Comparison of ENCODE assay signal across 11 cellular contexts in genomic region chr17:75326587-75326955, GRCh38. TPM values are rescaled to one million over a fixed set of nuclear protein-coding genes. Genes with fewer than 3 reads are reported as not detected.
DNase-seq lines count a peak whose midpoint lies in the region; ATAC-seq and TF ChIP-seq lines count a peak whose summit lies in the region.
"Had no signal": no experiment of that assay in that cellular context is flagged by ENCODE, and none has a peak within 500 bp of the region (broad histone marks: within the 10 kb centered on the region; RNA-seq: fewer than 3 reads in every experiment).

No MANE protein-coding gene starts in this region.

- H3K27me3 ChIP-seq in heart right ventricle = no peaks in the 10 kb centered on the region
- no peaks in the 10 kb centered on the region for H3K27me3 ChIP-seq in esophagus squamous epithelium
- H3K27me3 ChIP-seq in upper lobe of left lung = no peaks in the 10 kb centered on the region
- H3K27me3 ChIP-seq: adrenal gland had no signal

- TF ChIP-seq EP300 in upper lobe of left lung (IDR thresholded peaks at IDR 0.05) = no peak

- H3K27ac ChIP-seq in heart right ventricle (peak overlapping the region in 8 of 10 donors; percentile 38 to 83 (median 62)), esophagus squamous epithelium (peak overlapping the region in 3 of 4 donors; percentile 45 to 61 (median 47)), upper lobe of left lung (peak overlapping the region; percentile 54 to 78 (median 68))
- H3K27ac ChIP-seq: VCaP had no signal

- H3K4me3 ChIP-seq in heart right ventricle = no peak overlapping the region
- no peak overlapping the region for H3K4me3 ChIP-seq in esophagus squamous epithelium
- H3K4me3 ChIP-seq in upper lobe of left lung = no peak overlapping the region
- H3K4me3 ChIP-seq: adrenal gland had no signal

- H3K4me1 ChIP-seq in heart right ventricle = peaks cover 9 to 64% (median 32%) of the 10 kb centered on the region in 9 donors
- peaks cover 3 to 39% (median 5%) of the 10 kb centered on the region in 3 donors for H3K4me1 ChIP-seq in esophagus squamous epithelium
- H3K4me1 ChIP-seq in upper lobe of left lung = peaks cover 21 to 32% (median 27%) of the 10 kb centered on the region in 4 donors

- intact Hi-C loops in heart right ventricle (cut with DNase I) (loop anchor here in 1 of 10 donors (5.0 kb wide), 1 partner anchor 66 kb away; no protein-coding TSS in a partner anchor), left ventricle myocardium superior (cut with micrococcal nuclease) (loop anchor here (5.0 kb wide), 1 partner anchor 66 kb away; no protein-coding TSS in a partner anchor), esophagus squamous epithelium (cut with DNase I) (loop anchor here (10.0 kb wide), 1 partner anchor 178 kb away; no protein-coding TSS in a partner anchor), sciatic nerve (cut with DNase I) (no loop called here)

- ATAC-seq in heart right ventricle (peak in 1 of 8 donors; percentile 24), left ventricle myocardium superior (no peak), upper lobe of left lung (ENCODE audit: low FRiP score in 2 of 2) (no peak), sciatic nerve (no peak)

- DNase-seq in heart right ventricle (no peak), left ventricle myocardium superior (no peak), SIG-M5 treated with dmso at 0.1 percent for 504 hours (lab: John Stamatoyannopoulos, UW; ENCODE audit: unreplicated experiment) (peak; percentile 88), esophagus squamous epithelium (lab: John Stamatoyannopoulos, UW) (no peak), upper lobe of left lung (no peak), NCI-H526 (lab: John Stamatoyannopoulos, UW) (no peak), sciatic nerve (ENCODE audit: low spot score) (no peak), dermis blood vessel endothelial cell (no peak)
- DNase-seq: adrenal gland, NCI-H82 had no signal

- H3K36me3 ChIP-seq in heart right ventricle (peaks cover 0 to 74% (median 2%) of the 10 kb centered on the region in 9 donors), esophagus squamous epithelium (peaks cover 2 to 69% (median 3%) of the 10 kb centered on the region in 3 donors), upper lobe of left lung (peaks cover 3 to 34% (median 10%) of the 10 kb centered on the region in 4 donors)

- H3K9me3 ChIP-seq in heart right ventricle (no peaks in the 10 kb centered on the region), esophagus squamous epithelium (no peaks in the 10 kb centered on the region), upper lobe of left lung (no peaks in the 10 kb centered on the region)
- H3K9me3 ChIP-seq: adrenal gland had no signal

- no peak for TF ChIP-seq POLR2A in esophagus squamous epithelium (IDR thresholded peaks at IDR 0.05)
- no peak for TF ChIP-seq POLR2A in upper lobe of left lung (IDR thresholded peaks at IDR 0.05)

- TF ChIP-seq CTCF in heart right ventricle (IDR thresholded peaks at IDR 0.05) (no peak), esophagus squamous epithelium (IDR thresholded peaks at IDR 0.05) (no peak), upper lobe of left lung (IDR thresholded peaks at IDR 0.05) (no peak)

RNA-seq across cellular contexts. Expression of gene SLC25A19, which starts 37.3 kb away (rescaled TPM):
- total RNA-seq in heart right ventricle = 10 to 100 TPM in 6 of 10 donors, 1 to 10 TPM in 4; 6.8 to 19.2 (median 11.3) TPM
- 10 to 100 TPM; 19.7 to 23.2 TPM for polyA plus RNA-seq in heart right ventricle
- 23.0 TPM for total RNA-seq in left ventricle myocardium superior
- 10 to 100 TPM in 2 of 4 donors, 1 to 10 TPM in 2; 9.2 to 15.2 (median 11.2) TPM for total RNA-seq in esophagus squamous epithelium
- 10 to 100 TPM; 21.9 to 37.0 (median 23.9) TPM for total RNA-seq in upper lobe of left lung
- 22.5 TPM for total RNA-seq in sciatic nerve
- total RNA-seq in dermis blood vessel endothelial cell = 10.3 and 13.1 TPM in 2 replicates

RNA-seq across cellular contexts. Expression of gene MIF4GD, which starts 55.5 kb away (rescaled TPM):
- total RNA-seq in heart right ventricle = 10 to 100 TPM; 12.6 to 21.0 (median 15.6) TPM
- 10 to 100 TPM in 1 of 2 donors, 1 to 10 TPM in 1; 7.5 to 27.7 TPM for polyA plus RNA-seq in heart right ventricle
- total RNA-seq in left ventricle myocardium superior = 15.4 TPM
- total RNA-seq in esophagus squamous epithelium = 10 to 100 TPM; 14.6 to 28.0 (median 21.2) TPM
- total RNA-seq in upper lobe of left lung = 10 to 100 TPM; 19.9 to 42.8 (median 36.2) TPM
- 26.2 TPM for total RNA-seq in sciatic nerve
- total RNA-seq in dermis blood vessel endothelial cell = 10.6 and 12.8 TPM in 2 replicates
